Comparison of ENCODE assay signal across 24 cellular contexts in the genomic region with DNA sequence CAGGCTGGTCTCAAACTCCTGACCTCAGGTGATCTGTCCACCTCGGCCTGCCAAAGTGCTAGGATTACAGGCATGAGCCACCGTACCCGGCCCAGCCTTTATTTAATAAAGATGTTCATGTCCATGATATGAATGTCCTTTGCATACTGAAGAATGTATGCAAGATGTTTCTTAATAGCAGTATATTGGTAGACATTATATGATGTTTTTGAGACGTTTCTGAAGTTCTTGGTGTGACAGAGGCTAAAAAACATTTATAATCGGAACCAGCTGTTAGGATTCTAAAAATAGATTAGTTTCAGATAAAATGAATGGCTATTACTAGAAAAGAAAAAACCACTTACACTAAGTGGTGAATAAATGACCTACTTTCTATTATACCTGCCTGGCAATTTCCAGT. TPM values are rescaled to one million over a fixed set of nuclear protein-coding genes. Genes with fewer than 3 reads are reported as not detected.
"Had no signal": no experiment of that assay in that cellular context is flagged by ENCODE, and none has a peak within 500 bp of the region (broad histone marks: within the 10 kb centered on the region; RNA-seq: fewer than 3 reads in every experiment).

No MANE protein-coding gene starts in this region.

- H3K9me3 ChIP-seq: breast epithelium, gastrocnemius medialis, heart right ventricle, psoas muscle, sigmoid colon had no signal

- H3K27me3 ChIP-seq: breast epithelium, gastrocnemius medialis, heart right ventricle, sigmoid colon had no signal

- H3K27ac ChIP-seq: breast epithelium, gastrocnemius medialis, heart right ventricle, psoas muscle, sigmoid colon had no signal

- DNase-seq: activated CD4-positive, alpha-beta memory T cell treated with anti-CD3 and anti-CD28 coated beads for 36 hours; activated CD4-positive, alpha-beta T cell treated with anti-CD3 and anti-CD28 coated beads for 1 hour; activated gamma-delta T cell treated with Interleukin-2 at 50 U/mL for 16 hours; activated naive CD8-positive, alpha-beta T cell treated with anti-CD3 and anti-CD28 coated beads, Interleukin-2, amount 10 ng/mL, durations not matched to agents 7 days and 5 days; activated T-cell treated with anti-CD3 and anti-CD28 coated beads, Interleukin-2, amount 50 U/mL, for 48 hours; aorta; dermis blood vessel endothelial cell; endodermal cell; erythroblast; gastrocnemius medialis; heart right ventricle; left ventricle myocardium superior; mesendoderm; nephron progenitor cell; psoas muscle; sigmoid colon; stimulated activated CD4-positive, alpha-beta T cell treated with anti-CD3 and anti-CD28 coated beads, Interleukin-12 subunit alpha, Interleukin-12 subunit beta, amount 100 ng/mL, for 4 hours; stimulated activated CD4-positive, alpha-beta T cell treated with anti-CD3 and anti-CD28 coated beads, Interleukin-2, amount 100 ng/mL, for 48 hours; stimulated activated naive CD4-positive, alpha-beta T cell treated with Interleukin-2 at 50 U/mL for 16 hours; T-helper 9 cell had no signal

- H3K36me3 ChIP-seq: breast epithelium had no signal

- H3K4me1 ChIP-seq: breast epithelium, sigmoid colon had no signal

- ATAC-seq: gastrocnemius medialis, heart right ventricle, left ventricle myocardium superior had no signal

- H3K4me3 ChIP-seq: breast epithelium, gastrocnemius medialis, heart right ventricle, psoas muscle, sigmoid colon had no signal

RNA-seq across cellular contexts. Expression of gene PDZD9, which starts 11.8 kb away (rescaled TPM):
- total RNA-seq: activated CD4-positive, alpha-beta memory T cell treated with anti-CD3 and anti-CD28 coated beads for 36 hours; activated naive CD8-positive, alpha-beta T cell treated with anti-CD3 and anti-CD28 coated beads, Interleukin-2, amount 10 ng/mL, durations not matched to agents 7 days and 5 days; aorta; breast epithelium; cerebellum; dermis blood vessel endothelial cell; endodermal cell; gastrocnemius medialis; heart right ventricle; left ventricle myocardium superior; osteoblast; psoas muscle; sigmoid colon had no signal
- polyA plus RNA-seq: aorta, heart right ventricle, keratinocyte, sigmoid colon had no signal
